ENCODE assay signal across 1 cellular context in the genomic region with DNA sequence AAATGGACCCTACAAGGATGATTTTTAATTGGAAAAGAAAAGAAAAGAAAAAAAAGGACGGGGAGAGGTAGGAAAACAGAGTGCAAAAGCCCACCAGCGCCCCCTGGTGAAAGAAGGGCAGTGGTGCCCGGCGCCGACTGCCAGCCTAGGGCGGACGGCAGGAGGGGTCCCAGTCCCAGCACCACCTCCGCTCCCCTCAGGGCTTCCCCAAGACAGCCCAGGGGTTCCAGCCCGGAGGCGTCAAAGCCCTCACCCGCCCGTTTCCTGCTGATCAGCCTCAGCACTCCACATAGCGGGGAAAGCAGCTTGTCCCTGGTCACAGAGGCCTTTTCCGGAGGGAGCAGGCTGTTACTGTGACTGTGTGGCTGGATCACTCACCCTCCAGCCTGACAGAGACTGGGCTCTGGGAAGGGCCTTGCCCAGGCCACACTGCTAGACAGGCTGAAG.
TF ChIP-seq lines count a peak whose summit lies in the region.

No MANE protein-coding gene starts in this region.

TF ChIP-seq in SK-N-SH treated with all-trans-retinoic acid at 6 μM for 48 hours, 23 proteins besides CTCF, POLR2A, EP300 and RAD21 (continued from another document):
- TF ChIP-seq ZFP3 (CRISPR knock-in tag; IDR thresholded peaks at IDR 0.05), result no peak
- no peak for TF ChIP-seq GLIS3 (CRISPR knock-in tag; IDR thresholded peaks at IDR 0.05)
- TF ChIP-seq TSHZ2 (CRISPR knock-in tag; IDR thresholded peaks at IDR 0.05), result no peak
- TF ChIP-seq CSDC2 (CRISPR knock-in tag; IDR thresholded peaks at IDR 0.05), result no peak
- no peak for TF ChIP-seq ZNF8 (CRISPR knock-in tag; IDR thresholded peaks at IDR 0.05)
- TF ChIP-seq, protein P1, sequence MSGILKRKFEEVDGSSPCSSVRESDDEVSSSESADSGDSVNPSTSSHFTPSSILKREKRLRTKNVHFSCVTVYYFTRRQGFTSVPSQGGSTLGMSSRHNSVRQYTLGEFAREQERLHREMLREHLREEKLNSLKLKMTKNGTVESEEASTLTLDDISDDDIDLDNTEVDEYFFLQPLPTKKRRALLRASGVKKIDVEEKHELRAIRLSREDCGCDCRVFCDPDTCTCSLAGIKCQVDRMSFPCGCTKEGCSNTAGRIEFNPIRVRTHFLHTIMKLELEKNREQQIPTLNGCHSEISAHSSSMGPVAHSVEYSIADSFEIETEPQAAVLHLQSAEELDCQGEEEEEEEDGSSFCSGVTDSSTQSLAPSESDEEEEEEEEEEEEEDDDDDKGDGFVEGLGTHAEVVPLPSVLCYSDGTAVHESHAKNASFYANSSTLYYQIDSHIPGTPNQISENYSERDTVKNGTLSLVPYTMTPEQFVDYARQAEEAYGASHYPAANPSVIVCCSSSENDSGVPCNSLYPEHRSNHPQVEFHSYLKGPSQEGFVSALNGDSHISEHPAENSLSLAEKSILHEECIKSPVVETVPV (CRISPR knock-in tag; IDR thresholded peaks at IDR 0.05), result no peak
- TF ChIP-seq BACH2 (CRISPR knock-in tag; IDR thresholded peaks at IDR 0.05; ENCODE audit: borderline replicate concordance), result no peak
